In genomic region chr19:17703823-17704463, GRCh38 we compare ENCODE assay signal across 8 cellular contexts. TPM values are rescaled to one million over a fixed set of nuclear protein-coding genes. Genes with fewer than 3 reads are reported as not detected.
DNase-seq lines count a peak whose midpoint lies in the region; ATAC-seq and TF ChIP-seq lines count a peak whose summit lies in the region.

No MANE protein-coding gene starts in this region.

- H4K20me1 ChIP-seq in DND-41 (ENCODE audit: insufficient read depth, low read length), result no peaks in the 10 kb centered on the region

- no peak overlapping the region for H3K4me2 ChIP-seq in DND-41 (ENCODE audit: insufficient read depth, low read length)

- TF ChIP-seq POLR2A in tibial nerve (IDR thresholded peaks at IDR 0.05), result no peak

- no peak overlapping the region for H3K4me3 ChIP-seq in DND-41 (ENCODE audit: low read depth in 1 of 2, low read length in 2 of 2)
- no peak overlapping the region for H3K4me3 ChIP-seq in tibial nerve

- H2AFZ ChIP-seq in DND-41 (ENCODE audit: low read depth, low read length), result no peak overlapping the region

- no peak for TF ChIP-seq EP300 in tibial nerve (IDR thresholded peaks at IDR 0.05)

- 46 to 49% methylated on average over 11 of the region's 11 CpGs for WGBS in tibial nerve, 2 donors

- peak; percentile 71 for DNase-seq in DND-41
- peak; percentile 15 for DNase-seq in NCI-H226
- peak; percentile 55 for DNase-seq in activated T-cell treated with anti-CD3 and anti-CD28 coated beads for 24 hours (ENCODE audit: low read depth)
- peak; percentile 13 for DNase-seq in fibroblast of gingiva (ENCODE audit: low read depth)
- peak; percentile 65 for DNase-seq in omental fat pad (ENCODE audit: low spot score)
- DNase-seq in tibial nerve (ENCODE audit: low spot score in 2 of 2), result peak; percentile 35 to 61
- no peak for DNase-seq in NCI-H526 treated with DMSO at 0.1 percent for 48 hours (lab: John Stamatoyannopoulos, UW)

- H3K9ac ChIP-seq in DND-41 (ENCODE audit: low read depth, low read length), result no peak overlapping the region

- H3K9me3 ChIP-seq in DND-41 (ENCODE audit: insufficient read depth, low read length, severe bottlenecking), result no peaks in the 10 kb centered on the region
- H3K9me3 ChIP-seq in tibial nerve, result no peaks in the 10 kb centered on the region

- no peaks in the 10 kb centered on the region for H3K79me2 ChIP-seq in DND-41 (ENCODE audit: insufficient read depth, low read length)

- H3K4me1 ChIP-seq in DND-41 (ENCODE audit: insufficient read depth, low read length), result no peaks in the 10 kb centered on the region
- H3K4me1 ChIP-seq in tibial nerve, result no peaks in the 10 kb centered on the region

- ATAC-seq in DND-41 (ENCODE audit: insufficient read depth, low read depth) (peak; percentile 93), omental fat pad (ENCODE audit: low FRiP score) (no peak), HG03095 (IDR thresholded peaks at IDR 0.05; ENCODE audit: unreplicated experiment) (no peak)

- H3K36me3 ChIP-seq in DND-41 (ENCODE audit: insufficient read depth, low read length) (no peaks in the 10 kb centered on the region), tibial nerve (no peaks in the 10 kb centered on the region)

- TF ChIP-seq CTCF in DND-41 (IDR thresholded peaks at IDR 0.05; ENCODE audit: borderline replicate concordance, extremely low read depth, low read length, poor library complexity, severe bottlenecking), result peak; percentile 99
- TF ChIP-seq CTCF in omental fat pad (IDR thresholded peaks at IDR 0.05), result peak in 1 of 3 donors; percentile 32
- TF ChIP-seq CTCF in tibial nerve (IDR thresholded peaks at IDR 0.05), result peak; percentile 41 to 72 (median 65)

- no peak overlapping the region for H3K27ac ChIP-seq in DND-41 (ENCODE audit: low read length)
- H3K27ac ChIP-seq in tibial nerve, result no peak overlapping the region

- H3K27me3 ChIP-seq in DND-41 (ENCODE audit: insufficient read depth, low read length, poor library complexity) (peaks cover 2% of the 10 kb centered on the region), tibial nerve (peaks cover 0 to 50% of the 10 kb centered on the region in 2 donors)

RNA-seq across cellular contexts. Expression of gene MAP1S, which starts 15.3 kb away (rescaled TPM):
- total RNA-seq in omental fat pad, result 10 to 100 TPM; 19.4 to 35.9 (median 23.8) TPM
- 10 to 100 TPM; 23.4 to 39.3 (median 31.2) TPM for total RNA-seq in tibial nerve

RNA-seq across cellular contexts. Expression of gene UNC13A, which starts 15.8 kb away (rescaled TPM):
- total RNA-seq in omental fat pad, result under 1 TPM; 0.09 to 0.24 (median 0.14) TPM
- total RNA-seq in tibial nerve, result under 1 TPM; 0.21 to 0.78 (median 0.41) TPM

RNA-seq across cellular contexts. Expression of gene FCHO1, which starts 47.3 kb away (rescaled TPM):
- 1 to 10 TPM; 3.1 to 7.4 (median 4.9) TPM for total RNA-seq in omental fat pad
- 1 to 10 TPM; 1.4 to 9.9 (median 3.0) TPM for total RNA-seq in tibial nerve
